Comparison of ENCODE assay signal across 8 cellular contexts in the genomic region with DNA sequence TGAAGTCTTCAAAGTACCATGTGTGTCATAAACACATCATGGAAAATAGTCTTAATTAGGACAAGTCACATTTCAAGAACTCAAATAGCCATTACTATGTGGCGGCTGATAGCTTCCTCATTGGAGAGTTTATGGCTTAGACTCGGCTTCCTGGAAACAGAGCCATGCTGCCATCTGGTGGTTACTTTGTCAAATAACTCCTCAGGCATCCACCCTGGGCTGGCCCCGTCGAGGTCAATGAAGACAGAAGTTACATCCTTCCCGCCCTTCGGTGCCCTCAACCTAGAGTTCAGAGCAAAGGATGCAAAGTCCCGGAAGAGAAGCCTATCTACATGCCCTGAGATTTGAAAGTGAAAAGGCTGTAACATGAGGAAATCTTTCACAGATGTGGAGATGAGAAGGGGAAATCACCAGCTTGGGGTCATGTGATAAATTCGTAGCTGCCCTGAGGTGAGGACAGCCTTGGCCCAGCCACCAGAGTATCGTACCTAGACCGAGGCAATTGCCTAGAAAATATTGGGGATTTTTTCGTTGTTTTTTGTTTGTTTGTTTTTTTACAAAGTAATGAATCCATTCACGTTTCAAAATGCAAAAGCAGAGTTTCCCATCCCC. TPM values are rescaled to one million over a fixed set of nuclear protein-coding genes. Genes with fewer than 3 reads are reported as not detected.
DNase-seq lines count a peak whose midpoint lies in the region; ATAC-seq, FAIRE-seq and TF ChIP-seq lines count a peak whose summit lies in the region.

No MANE protein-coding gene starts in this region.

- no peak overlapping the region for H3K27ac ChIP-seq in left ventricle myocardium inferior (replicated peaks)

- H3K27me3 ChIP-seq in left ventricle myocardium inferior (ENCODE audit: low read depth): peaks cover 6% of the 10 kb centered on the region

- DNase-seq in GM12891 (ENCODE audit: insufficient read length, low spot score) (peak; percentile 66), NCI-H187 treated with DMSO at 0.1 percent for 48 hours (lab: John Stamatoyannopoulos, UW) (peak; percentile 2), T-helper 1 cell (peak; percentile 35 to 75 (median 51)), amniotic epithelial cell (ENCODE audit: low read depth) (peak; percentile 65), left ventricle myocardium inferior (peak; percentile 42), retinal pigment epithelial cell (ENCODE audit: low read depth) (peak; percentile 20), cortex of kidney (lab: John Stamatoyannopoulos, UW) (no peak)

- H3K4me1 ChIP-seq in left ventricle myocardium inferior: peaks cover 3% of the 10 kb centered on the region

- TF ChIP-seq CTCF in left ventricle myocardium inferior (IDR thresholded peaks at IDR 0.05; ENCODE audit: borderline replicate concordance) (peak; percentile 89), retinal pigment epithelial cell (conservative IDR thresholded peaks at IDR 0.05; ENCODE audit: low read depth, low read length) (peak; percentile 70)

- peak; percentile 81 for FAIRE-seq in GM12891 (lab: Jason Lieb, UNC)

- H3K4me3 ChIP-seq in left ventricle myocardium inferior (no peak overlapping the region), retinal pigment epithelial cell (ENCODE audit: low read length) (no peak overlapping the region)

- no peaks in the 10 kb centered on the region for H3K9me3 ChIP-seq in left ventricle myocardium inferior (replicated peaks)

- no peak for TF ChIP-seq POLR2A in GM12891 (IDR thresholded peaks at IDR 0.05; ENCODE audit: low read depth, low read length)

- intact Hi-C loops in left ventricle myocardium inferior (cut with micrococcal nuclease): loop anchor here (1.0 kb wide), 1 partner anchor 148 kb away; no protein-coding TSS in a partner anchor

- no peaks in the 10 kb centered on the region for H3K36me3 ChIP-seq in left ventricle myocardium inferior

- peak; percentile 78 for ATAC-seq in HG02884 (IDR thresholded peaks at IDR 0.05; ENCODE audit: unreplicated experiment)

TF ChIP-seq in GM12891, 5 proteins besides CTCF, POLR2A, EP300 and RAD21:
- TF ChIP-seq POU2F2 (IDR thresholded peaks at IDR 0.05; ENCODE audit: low read depth, low read length) (peak; percentile 54; the same call in 1 of the 2 replicates), SPI1 (IDR thresholded peaks at IDR 0.05; ENCODE audit: low read depth, low read length) (no peak; the same call in 1 of the 2 replicates)

RNA-seq across cellular contexts. Expression of a gene that starts 45.5 kb away (rescaled TPM):
- 3.1 TPM for polyA plus RNA-seq in GM12891 (2012; ENCODE audit: low read depth, missing spikeins)
- 1.3 TPM for total RNA-seq in left ventricle myocardium inferior
